In genomic region chr14:31560759-31561154, GRCh38 we compare ENCODE assay signal across 8 cellular contexts. TPM values are rescaled to one million over a fixed set of nuclear protein-coding genes. Genes with fewer than 3 reads are reported as not detected.
DNase-seq lines count a peak whose midpoint lies in the region; ATAC-seq and TF ChIP-seq lines count a peak whose summit lies in the region.

No MANE protein-coding gene starts in this region.

- H3K4me3 ChIP-seq in brain microvascular endothelial cell (ENCODE audit: low read depth, low read length) = peak overlapping the region; percentile 93
- peak overlapping the region; percentile 58 for H3K4me3 ChIP-seq in mucosa of descending colon

- ATAC-seq in GM18873 (IDR thresholded peaks at IDR 0.05; ENCODE audit: low FRiP score, unreplicated experiment) = peak; percentile 12
- ATAC-seq in HG03460 (IDR thresholded peaks at IDR 0.05; ENCODE audit: unreplicated experiment) = peak; percentile 6
- ATAC-seq in mucosa of descending colon = no peak
- ATAC-seq in GM21723 (IDR thresholded peaks at IDR 0.05; ENCODE audit: unreplicated experiment) = no peak

- in situ Hi-C loops in brain microvascular endothelial cell (cut with HindIII; ENCODE audit: low pct_ligation_motif_present, low sequenced_read_pairs) = no loop called here

- peaks cover 7% of the 10 kb centered on the region for H3K4me1 ChIP-seq in mucosa of descending colon (ENCODE audit: low read depth)

- intact Hi-C loops in mucosa of descending colon (cut with DNase I, micrococcal nuclease) = no loop called here

- TF ChIP-seq CTCF in brain microvascular endothelial cell (IDR thresholded peaks at IDR 0.05; ENCODE audit: low read depth, low read length, missing control alignments) (no peak), mucosa of descending colon (IDR thresholded peaks at IDR 0.05) (no peak)

- H3K36me3 ChIP-seq in brain microvascular endothelial cell (replicated peaks) (no peaks in the 10 kb centered on the region), mucosa of descending colon (ENCODE audit: low read depth) (no peaks in the 10 kb centered on the region)

- no peak for DNase-seq in brain microvascular endothelial cell
- DNase-seq in mucosa of descending colon = no peak
- DNase-seq in NK-92 treated with Interleukin-12 subunit alpha and Interleukin-12 subunit beta, amount 100 ng/mL, for 24 hours (lab: John Stamatoyannopoulos, UW) = no peak
- DNase-seq in NCI-H2171 treated with DMSO at 0.1 percent for 48 hours (lab: John Stamatoyannopoulos, UW) = no peak
- DNase-seq in stimulated activated CD4-positive, alpha-beta T cell treated with anti-CD3 and anti-CD28 coated beads, Interleukin-2, amount 100 ng/mL, for 48 hours = no peak

- H3K27me3 ChIP-seq in brain microvascular endothelial cell (replicated peaks) = no peaks in the 10 kb centered on the region

- peak overlapping the region; percentile 83 for H3K27ac ChIP-seq in brain microvascular endothelial cell

- no peaks in the 10 kb centered on the region for H3K9me3 ChIP-seq in mucosa of descending colon

RNA-seq across cellular contexts. Expression of gene NUBPL, which starts 0.4 kb away (rescaled TPM):
- total RNA-seq in mucosa of descending colon = 10 to 100 TPM; 10.8 to 15.1 (median 12.0) TPM

Comparison
In these comparisons a context has a peak if more than half of its experiments do, and no peak if none do; other contexts are left out.
1. ATAC-seq: peak in GM18873 (single experiment) and HG03460 (single experiment); none in mucosa of descending colon (single experiment) and GM21723 (single experiment).